In genomic region chr20:50304501-50304856, GRCh38 we compare ENCODE assay signal across 12 cellular contexts.
DNase-seq lines count a peak whose midpoint lies in the region; ATAC-seq, FAIRE-seq and TF ChIP-seq lines count a peak whose summit lies in the region.
"Had no signal": no experiment of that assay in that cellular context is flagged by ENCODE, and none has a peak within 500 bp of the region (broad histone marks: within the 10 kb centered on the region; RNA-seq: fewer than 3 reads in every experiment).

No MANE protein-coding gene starts in this region.

- in situ Hi-C loops in K562 (cut with MboI), result no loop called here

- peaks cover 32 to 38% of the 10 kb centered on the region in 2 experiments for H3K4me1 ChIP-seq in K562 (replicated peaks in 1 of 2; ENCODE audit: control insufficient read depth in 2 of 2, insufficient read depth in 2 of 2, low read length in 2 of 2)
- H3K4me1 ChIP-seq in left ventricle myocardium inferior, result peaks cover 81% of the 10 kb centered on the region
- peaks cover 47% of the 10 kb centered on the region for H3K4me1 ChIP-seq in rectal smooth muscle tissue (ENCODE audit: control insufficient read depth, insufficient read depth, low read length)

- TF ChIP-seq EP300 in K562 (IDR thresholded peaks at IDR 0.05; ENCODE audit: low read length), result no peak

- FAIRE-seq in K562 (lab: Jason Lieb, UNC), result no peak

- H3K27ac ChIP-seq in K562 (ENCODE audit: extremely low read depth, low read depth, low read length), result no peak overlapping the region
- peak overlapping the region; percentile 93 for H3K27ac ChIP-seq in left ventricle myocardium inferior (replicated peaks)
- peak overlapping the region; percentile 98 for H3K27ac ChIP-seq in rectal smooth muscle tissue (ENCODE audit: low read depth, low read length)

- TF ChIP-seq RAD21 in K562 (CRISPR knock-in tag; conservative IDR thresholded peaks at IDR 0.05 in 1 of 2, IDR thresholded peaks at IDR 0.05 in 1 of 2), result no peak

- no peaks in the 10 kb centered on the region for H3K79me2 ChIP-seq in K562 (ENCODE audit: control insufficient read depth, insufficient read depth, low read length)

- H3K9me3 ChIP-seq in K562 (replicated peaks; ENCODE audit: control insufficient read depth, insufficient read depth, low read depth, low read length) (no peaks in the 10 kb centered on the region; the same call in 1 of the 2 replicates), left ventricle myocardium inferior (replicated peaks) (no peaks in the 10 kb centered on the region)

- DNase-seq in BJ (ENCODE audit: low read depth), result peak; percentile 72
- DNase-seq in K562 (ENCODE audit: extremely low read depth in 1 of 4, low spot score in 3 of 4), result no peak
- DNase-seq in left ventricle myocardium inferior, result peak; percentile 84
- DNase-seq in NCI-H1092 treated with DMSO at 0.1 percent for 48 hours (lab: John Stamatoyannopoulos, UW), result no peak
- no peak for DNase-seq in stimulated activated CD4-positive, alpha-beta T cell treated with anti-CD3 and anti-CD28 coated beads, Interleukin-15, amount 100 ng/mL, for 24 hours
- no peak for DNase-seq in T-helper 1 cell
- DNase-seq: activated CD4-positive, alpha-beta memory T cell treated with anti-CD3 and anti-CD28 coated beads for 36 hours; CD8-positive, alpha-beta T cell; cerebellar nuclear complex; stimulated activated CD4-positive, alpha-beta T cell treated with anti-CD3 and anti-CD28 coated beads, Interleukin-4, amount 100 ng/mL, for 4 hours had no signal

- intact Hi-C loops in K562 (cut with micrococcal nuclease), result no loop called here
- intact Hi-C loops in left ventricle myocardium inferior (cut with micrococcal nuclease), result no loop called here

- no peak overlapping the region for H3K4me2 ChIP-seq in K562 (ENCODE audit: insufficient read depth, low read length)

- no peaks in the 10 kb centered on the region for H3K27me3 ChIP-seq in BJ (ENCODE audit: control insufficient read depth, insufficient read depth, low read length)
- H3K27me3 ChIP-seq in K562 (ENCODE audit: control insufficient read depth in 2 of 2, insufficient read depth in 2 of 2, low read length in 2 of 2), result no peaks in the 10 kb centered on the region
- no peaks in the 10 kb centered on the region for H3K27me3 ChIP-seq in left ventricle myocardium inferior (ENCODE audit: low read depth)
- no peaks in the 10 kb centered on the region for H3K27me3 ChIP-seq in rectal smooth muscle tissue (ENCODE audit: control insufficient read depth, insufficient read depth, low read length)

- TF ChIP-seq POLR2A in K562 (conservative IDR thresholded peaks at IDR 0.05), result no peak

- H3K4me3 ChIP-seq in BJ (ENCODE audit: low read depth, low read length) (no peak overlapping the region), K562 (no peak overlapping the region), left ventricle myocardium inferior (no peak overlapping the region), rectal smooth muscle tissue (ENCODE audit: low read length) (no peak overlapping the region)

- ATAC-seq in K562, result no peak
- ATAC-seq in HG03354 (IDR thresholded peaks at IDR 0.05; ENCODE audit: poor library complexity, severe bottlenecking, unreplicated experiment), result no peak
- ATAC-seq: CD8-positive, alpha-beta T cell had no signal

- no TSS peak for BruUV-seq in K562 (replicated peaks; lab: Mats Ljungman, UMichigan)

- TF ChIP-seq CTCF in BJ (IDR thresholded peaks at IDR 0.05; ENCODE audit: insufficient read depth, low read depth, low read length), result no peak
- TF ChIP-seq CTCF in K562 (IDR thresholded peaks at IDR 0.05 in 2 of 3, conservative IDR thresholded peaks at IDR 0.05 in 1 of 3; ENCODE audit: insufficient read depth in 2 of 3, low read depth in 1 of 3, low read length in 3 of 3), result no peak
- no peak for TF ChIP-seq CTCF in left ventricle myocardium inferior (IDR thresholded peaks at IDR 0.05; ENCODE audit: borderline replicate concordance)

- POLR2A ChIA-PET in BJ (lab: Charles Lee), result interaction anchor here (0.9 to 1.1 kb wide), 3 partner anchors 12 to 113 kb away, joined by 3 to 4 read pairs (median 3); no protein-coding TSS in a partner anchor
- POLR2A ChIA-PET in K562 (lab: Yijun Ruan, JAX), result interaction anchor here (0.5 to 1.4 kb wide), 4 partner anchors 9 to 388 kb away, joined by 3 to 4 read pairs (median 3); no protein-coding TSS in a partner anchor

- no peaks in the 10 kb centered on the region for H3K9me1 ChIP-seq in K562 (ENCODE audit: control insufficient read depth, insufficient read depth, low read length)

- 67% methylated on average over 7 of the region's 10 CpGs for WGBS in K562 (ENCODE audit: insufficient coverage, low coverage, missing lambda C conversion rate)

- CTCF ChIA-PET in BJ (lab: Yijun Ruan, JAX), result interaction anchor here (0.6 to 2.5 kb wide), 13 partner anchors 9 to 159 kb away, joined by 3 to 11 read pairs (median 3); no protein-coding TSS in a partner anchor
- CTCF ChIA-PET in K562 (lab: Yijun Ruan, JAX; ENCODE audit: low intra/inter-chr PET ratio), result no interaction called here

- H3K9ac ChIP-seq in K562 (ENCODE audit: insufficient read depth in 1 of 2, low read depth in 2 of 2, low read length in 2 of 2) (no peak overlapping the region; a peak in 1 of 4 replicates), rectal smooth muscle tissue (ENCODE audit: low read length) (peak overlapping the region; percentile 25)

- H3K36me3 ChIP-seq in BJ (ENCODE audit: control insufficient read depth, insufficient read depth, low read length) (no peaks in the 10 kb centered on the region), K562 (ENCODE audit: control insufficient read depth, insufficient read depth, low read length) (no peaks in the 10 kb centered on the region), left ventricle myocardium inferior (no peaks in the 10 kb centered on the region), rectal smooth muscle tissue (ENCODE audit: control insufficient read depth, insufficient read depth, low read length) (no peaks in the 10 kb centered on the region)

- no peaks in the 10 kb centered on the region for H4K20me1 ChIP-seq in K562 (replicated peaks; ENCODE audit: control insufficient read depth, insufficient read depth, low read length)

- H2AFZ ChIP-seq in K562 (ENCODE audit: low read depth, low read length), result no peak overlapping the region

TF ChIP-seq in K562, 482 proteins besides CTCF, POLR2A, EP300 and RAD21 (continues in another document):
- no peak for TF ChIP-seq GTF3C2 (IDR thresholded peaks at IDR 0.05; ENCODE audit: borderline replicate concordance, extremely low read depth, insufficient read length)
- no peak for TF ChIP-seq NFATC3 (IDR thresholded peaks at IDR 0.05)
- TF ChIP-seq ZBTB33 (CRISPR knock-in tag; IDR thresholded peaks at IDR 0.05), result peak; percentile 61

Comparison
In these comparisons a context has a peak if more than half of its experiments do, and no peak if none do; other contexts are left out.
1. DNase-seq: peak in BJ (single experiment) and left ventricle myocardium inferior (single experiment); none in K562 (0 of 4), NCI-H1092 treated with DMSO at 0.1 percent for 48 hours (single experiment), stimulated activated CD4-positive, alpha-beta T cell treated with anti-CD3 and anti-CD28 coated beads, Interleukin-15, amount 100 ng/mL, for 24 hours (single experiment) and T-helper 1 cell (0 of 5).